ENCODE assay signal across 20 cellular contexts in genomic region chr4:143391895-143392294, GRCh38. TPM values are rescaled to one million over a fixed set of nuclear protein-coding genes. Genes with fewer than 3 reads are reported as not detected.
A peak's percentile ranks its signal among the peaks of the same experiment; 100 is the strongest.
DNase-seq lines count a peak whose midpoint lies in the region; ATAC-seq, FAIRE-seq and TF ChIP-seq lines count a peak whose summit lies in the region.
"Had no signal": no experiment of that assay in that cellular context is flagged by ENCODE, and none has a peak within 500 bp of the region (broad histone marks: within the 10 kb centered on the region; RNA-seq: fewer than 3 reads in every experiment).

No MANE protein-coding gene starts in this region.

- CTCF ChIA-PET in A549 (lab: Yijun Ruan, JAX), result no interaction called here

- WGBS in A549 (ENCODE audit: missing lambda C conversion rate), result 81% methylated on average over 3 of the region's 3 CpGs
- 42 to 60% methylated on average over 3 of the region's 3 CpGs for WGBS in lower leg skin, 2 donors
- WGBS in testis, 2 donors, result 43 to 55% methylated on average over 3 of the region's 3 CpGs

- TF ChIP-seq POLR2A in A549 (IDR thresholded peaks at IDR 0.05; ENCODE audit: low read length), result no peak
- no peak for TF ChIP-seq POLR2A in lower leg skin (IDR thresholded peaks at IDR 0.05)
- no peak for TF ChIP-seq POLR2A in testis (IDR thresholded peaks at IDR 0.05)

- H3K27ac ChIP-seq in A549, result no peak overlapping the region
- H3K27ac ChIP-seq in cingulate gyrus (ENCODE audit: low read depth, low read length), result peak overlapping the region; percentile 58
- H3K27ac ChIP-seq in lower lobe of right lung, result peak overlapping the region; percentile 25
- no peak overlapping the region for H3K27ac ChIP-seq in testis
- H3K27ac ChIP-seq: right lobe of liver had no signal

- no peak for ATAC-seq in A549
- no peak for ATAC-seq in lower lobe of right lung
- ATAC-seq: activated CD8-positive, alpha-beta memory T cell treated with anti-CD3 and anti-CD28 coated beads, Interleukin-2, amount 10 ng/mL, durations not matched to agents 7 days and 5 days; natural killer cell; PC-3; right lobe of liver had no signal

- no peak for DNase-seq in A549 (ENCODE audit: low read depth in 1 of 2, low spot score in 1 of 2)
- peak; percentile 51 for DNase-seq in GM03348 (ENCODE audit: low spot score)
- DNase-seq in lower lobe of right lung, result no peak
- no peak for DNase-seq in lower leg skin (ENCODE audit: low spot score in 2 of 2)
- DNase-seq in testis, result no peak
- DNase-seq in GM19240 (ENCODE audit: insufficient read length, low spot score), result no peak
- DNase-seq in SHP77 (lab: John Stamatoyannopoulos, UW), result no peak
- DNase-seq: ACHN; activated CD4-positive, CD25-positive, alpha-beta regulatory T cell; activated CD8-positive, alpha-beta memory T cell treated with anti-CD3 and anti-CD28 coated beads, Interleukin-2, amount 10 ng/mL, durations not matched to agents 7 days and 5 days; activated naive CD4-positive, alpha-beta T cell treated with Interleukin-2 at 50 U/mL for 16 hours; endodermal cell; natural killer cell; NCI-H1048; NCI-H345; PC-3; right lobe of liver; stimulated activated naive CD4-positive, alpha-beta T cell treated with Interleukin-2 at 50 U/mL for 16 hours had no signal

- peaks cover 22% of the 10 kb centered on the region for H3K4me1 ChIP-seq in A549
- peaks cover 72% of the 10 kb centered on the region for H3K4me1 ChIP-seq in lower lobe of right lung
- peaks cover 13% of the 10 kb centered on the region for H3K4me1 ChIP-seq in testis

- POLR2A ChIA-PET in A549 (lab: Yijun Ruan, JAX), result no interaction called here

- H3K27me3 ChIP-seq in lower lobe of right lung (ENCODE audit: low read depth), result no peaks in the 10 kb centered on the region
- H3K27me3 ChIP-seq in testis, result no peaks in the 10 kb centered on the region
- H3K27me3 ChIP-seq: right lobe of liver had no signal

- intact Hi-C loops in lower lobe of right lung (cut with DNase I) (no loop called here), lower leg skin (cut with DNase I; ENCODE audit: low total_unique reads) (no loop called here), testis (cut with DNase I; ENCODE audit: low total_unique reads) (no loop called here)

- no peak for TF ChIP-seq EP300 in A549 (IDR thresholded peaks at IDR 0.05)

- no peak for FAIRE-seq in A549 (lab: Jason Lieb, UNC)
- FAIRE-seq: H54 had no signal

- H3K4me2 ChIP-seq in A549, result 0 out of 3 replicates have a peak overlapping the region, but pooled peaks have one; percentile 20

- H3K4me3 ChIP-seq in A549 (no peak overlapping the region), lower lobe of right lung (no peak overlapping the region), lower leg skin (ENCODE audit: low read depth, poor library complexity, severe bottlenecking) (no peak overlapping the region), testis (no peak overlapping the region)
- H3K4me3 ChIP-seq: right lobe of liver had no signal

- H3K9me3 ChIP-seq in A549, result no peaks in the 10 kb centered on the region
- no peaks in the 10 kb centered on the region for H3K9me3 ChIP-seq in lower lobe of right lung
- H3K9me3 ChIP-seq in testis, result no peaks in the 10 kb centered on the region
- H3K9me3 ChIP-seq: right lobe of liver had no signal

- no peaks in the 10 kb centered on the region for H3K36me3 ChIP-seq in lower lobe of right lung
- no peaks in the 10 kb centered on the region for H3K36me3 ChIP-seq in testis (ENCODE audit: low read depth, missing control alignments)
- H3K36me3 ChIP-seq: right lobe of liver had no signal

- no peak for TF ChIP-seq RAD21 in A549 (conservative IDR thresholded peaks at IDR 0.05 in 1 of 2, IDR thresholded peaks at IDR 0.05 in 1 of 2)

- TF ChIP-seq CTCF in A549 (IDR thresholded peaks at IDR 0.05) (no peak), lower lobe of right lung (IDR thresholded peaks at IDR 0.05) (no peak), lower leg skin (IDR thresholded peaks at IDR 0.05) (no peak), testis (IDR thresholded peaks at IDR 0.05) (no peak)

TF ChIP-seq in A549, 52 proteins besides CTCF, POLR2A, EP300 and RAD21:
- TF ChIP-seq NPAS2 (CRISPR knock-in tag; IDR thresholded peaks at IDR 0.05; ENCODE audit: borderline replicate concordance) (no peak), RFX5 (IDR thresholded peaks at IDR 0.05) (no peak), CBX8 (IDR thresholded peaks at IDR 0.05) (no peak), CHD2 (IDR thresholded peaks at IDR 0.05; ENCODE audit: low read length, partially characterized antibody) (no peak), ESRRA (IDR thresholded peaks at IDR 0.05; ENCODE audit: borderline replicate concordance, low read length) (no peak), RNF2 (IDR thresholded peaks at IDR 0.05; ENCODE audit: borderline replicate concordance, low read depth) (no peak), HES2 (IDR thresholded peaks at IDR 0.05) (no peak)
- TF ChIP-seq, protein P1, sequence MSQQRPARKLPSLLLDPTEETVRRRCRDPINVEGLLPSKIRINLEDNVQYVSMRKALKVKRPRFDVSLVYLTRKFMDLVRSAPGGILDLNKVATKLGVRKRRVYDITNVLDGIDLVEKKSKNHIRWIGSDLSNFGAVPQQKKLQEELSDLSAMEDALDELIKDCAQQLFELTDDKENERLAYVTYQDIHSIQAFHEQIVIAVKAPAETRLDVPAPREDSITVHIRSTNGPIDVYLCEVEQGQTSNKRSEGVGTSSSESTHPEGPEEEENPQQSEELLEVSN (IDR thresholded peaks at IDR 0.05; ENCODE audit: borderline replicate concordance, low read depth), result no peak

RNA-seq across cellular contexts. Expression of gene GAB1, which starts 55.2 kb away (rescaled TPM):
- polyA plus RNA-seq in A549 (2011; rRNA removed) (3.6 and 3.8 TPM in 2 replicates), A549 (2017; fragmentation: RNase III; extraction: RNeasy Plus Mini Kit Qiagen cat#74134 plus additional on column Dnase treatment) (2.0 to 2.5 TPM (median 2.3 TPM) in 3 replicates), testis (ENCODE audit: insufficient read depth, low read depth, low replicate concordance) (19.7 TPM)
- 0.73 and 1.0 TPM in 2 replicates for polyA plus RNA-seq in A549 (2012; cell fraction: cytosol; rRNA removed)
- polyA plus RNA-seq in A549 (2012; cell fraction: nucleus; rRNA removed), result 0.68 and 0.69 TPM in 2 replicates
- polyA minus RNA-seq in A549 (2011; rRNA and poly(A)+ RNA removed), result 2.9 and 6.2 TPM in 2 replicates
- total RNA-seq in lower lobe of right lung (63.3 TPM), lower leg skin (10 to 100 TPM; 25.7 to 42.9 (median 37.3) TPM), testis (10 to 100 TPM; 61.3 to 64.5 TPM)

Comparison
In these comparisons a context has a peak if more than half of its experiments do, and no peak if none do; other contexts are left out.
1. H3K27ac ChIP-seq: peak in cingulate gyrus (single experiment) and lower lobe of right lung (single experiment); none in A549 (0 of 2) and testis (0 of 2).